In the genomic region with DNA sequence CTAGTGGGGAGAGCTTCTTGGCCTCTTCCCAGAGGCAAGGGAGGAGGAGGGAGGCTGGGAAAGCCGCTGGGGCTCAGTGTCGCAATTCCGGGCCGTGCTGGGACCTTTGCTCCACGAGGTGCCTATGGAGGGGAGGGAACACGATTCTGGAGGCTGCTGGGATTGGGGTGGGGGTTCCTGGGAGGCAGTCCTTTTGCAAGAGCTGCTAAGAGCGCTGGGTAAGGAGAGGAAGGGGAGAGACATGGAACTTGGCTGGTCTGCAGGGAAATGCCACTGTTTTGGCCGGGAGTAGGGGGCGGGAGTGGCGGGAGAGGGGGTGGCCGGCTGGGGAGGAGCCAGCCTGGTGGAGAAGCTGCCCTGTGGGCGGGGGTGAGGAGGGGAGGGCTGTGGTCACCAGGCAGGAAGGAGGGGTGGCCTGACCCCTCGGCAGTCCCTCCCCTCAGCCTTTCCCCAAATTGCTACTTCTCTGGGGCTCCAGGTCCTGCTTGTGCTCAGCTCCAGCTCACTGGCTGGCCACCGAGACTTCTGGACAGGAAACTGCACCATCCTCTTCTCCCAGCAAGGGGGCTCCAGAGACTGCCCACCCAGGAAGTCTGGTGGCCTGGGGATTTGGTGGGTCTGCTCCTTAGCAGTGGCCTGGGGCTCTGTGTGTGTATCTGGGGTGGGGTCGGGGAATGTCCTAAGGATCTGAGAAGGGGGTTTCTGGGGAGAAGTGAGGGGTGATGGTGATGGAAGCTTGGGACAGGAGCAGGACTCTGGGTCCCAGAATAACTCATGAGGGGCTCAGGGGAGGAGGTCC, we compare ENCODE assay signal across 9 cellular contexts. TPM values are rescaled to one million over a fixed set of nuclear protein-coding genes. Genes with fewer than 3 reads are reported as not detected.
DNase-seq lines count a peak whose midpoint lies in the region; TF ChIP-seq lines count a peak whose summit lies in the region.
"Had no signal": no experiment of that assay in that cellular context is flagged by ENCODE, and none has a peak within 500 bp of the region (broad histone marks: within the 10 kb centered on the region; RNA-seq: fewer than 3 reads in every experiment).

A gene (plus strand): TSS at position 479 of the 799 bp plus-strand sequence. CDS start 1,221 bp downstream, outside the sequence.

- H3K27ac Mint-ChIP-seq in activated CD4-positive, alpha-beta T cell treated with anti-CD3 and anti-CD28 coated beads, Interleukin-2, amount 10 ng/mL, durations not matched to agents 24 days and 14 days: no peak within 1 kb of the TSS
- H3K27ac Mint-ChIP-seq: activated naive CD8-positive, alpha-beta T cell had no signal

- peaks cover 2% of the 10 kb centered on the region for H3K36me3 Mint-ChIP-seq in activated CD4-positive, alpha-beta T cell treated with anti-CD3 and anti-CD28 coated beads, Interleukin-2, amount 10 ng/mL, durations not matched to agents 24 days and 14 days (ENCODE audit: low read depth)
- H3K36me3 Mint-ChIP-seq: activated naive CD8-positive, alpha-beta T cell had no signal

- no peaks in the 10 kb centered on the region for H3K27me3 Mint-ChIP-seq in activated CD4-positive, alpha-beta T cell treated with anti-CD3 and anti-CD28 coated beads, Interleukin-2, amount 10 ng/mL, durations not matched to agents 24 days and 14 days
- H3K27me3 Mint-ChIP-seq: activated naive CD8-positive, alpha-beta T cell had no signal

- POLR2A ChIA-PET in RWPE1 (lab: Yijun Ruan, JAX; ENCODE audit: low non-redundant PET): interaction anchor here (0.6 to 0.7 kb wide), 4 partner anchors 9 to 94 kb away, joined by 3 to 4 read pairs (median 3); no protein-coding TSS in a partner anchor

- TF ChIP-seq POLR2A in thyroid gland (IDR thresholded peaks at IDR 0.05): no peak

- H3K4me1 ChIP-seq in ectodermal cell (ENCODE audit: control insufficient read depth, insufficient read depth, low read length) (peaks cover 15% of the 10 kb centered on the region), thyroid gland (peaks cover 14 to 53% of the 10 kb centered on the region in 2 donors)

- intact Hi-C loops in activated CD4-positive, alpha-beta T cell treated with anti-CD3 and anti-CD28 coated beads, Interleukin-2, amount 10 ng/mL, durations not matched to agents 24 days and 14 days (cut with micrococcal nuclease): no loop called here
- intact Hi-C loops in thyroid gland (cut with DNase I): no loop called here

- H3K9me3 Mint-ChIP-seq in activated CD4-positive, alpha-beta T cell treated with anti-CD3 and anti-CD28 coated beads, Interleukin-2, amount 10 ng/mL, durations not matched to agents 24 days and 14 days: no peaks in the 10 kb centered on the region

- peaks cover 11% of the 10 kb centered on the region for H3K4me1 Mint-ChIP-seq in activated CD4-positive, alpha-beta T cell treated with anti-CD3 and anti-CD28 coated beads, Interleukin-2, amount 10 ng/mL, durations not matched to agents 24 days and 14 days

- H3K27ac ChIP-seq in RWPE1: peak within 1 kb of the TSS; percentile 79
- peak within 1 kb of the TSS; percentile 9 for H3K27ac ChIP-seq in ectodermal cell (ENCODE audit: insufficient read depth, low read depth, low read length, poor library complexity, severe bottlenecking)
- H3K27ac ChIP-seq in thyroid gland: peak within 1 kb of the TSS; percentile 73 to 80 (median 76)

- CTCF ChIA-PET in RWPE1 (lab: Yijun Ruan, JAX): interaction anchor here (0.6 to 1.4 kb wide), 4 partner anchors 9 to 203 kb away, joined by 3 to 9 read pairs (median 4); a partner anchor contains a TSS

- TF ChIP-seq CTCF in RWPE1 (conservative IDR thresholded peaks at IDR 0.05; ENCODE audit: low read depth) (0 out of 2 replicates have a peak, but pooled peaks have one; percentile 9), thyroid gland (IDR thresholded peaks at IDR 0.05) (peak in 4 of 6 experiments; percentile 37 to 58 (median 48))

- H3K27me3 ChIP-seq in ectodermal cell (ENCODE audit: control insufficient read depth, insufficient read depth, low read length, poor library complexity, severe bottlenecking) (no peaks in the 10 kb centered on the region), thyroid gland (no peaks in the 10 kb centered on the region)

- H3K4me3 ChIP-seq in ectodermal cell (ENCODE audit: insufficient read depth, low read depth, low read length): peak within 1 kb of the TSS; percentile 5
- H3K4me3 ChIP-seq in thyroid gland (replicated peaks in 1 of 3): peak within 1 kb of the TSS in 2 of 3 donors; percentile 15 to 20

- DNase-seq in activated CD4-positive, alpha-beta T cell treated with anti-CD3 and anti-CD28 coated beads, Interleukin-2, amount 10 ng/mL, durations not matched to agents 24 days and 14 days: no peak
- no peak for DNase-seq in activated CD4-positive, alpha-beta T cell treated with anti-CD3 and anti-CD28 coated beads, Interleukin-2, amount 50 U/mL, for 1 hour
- peak; percentile 41 for DNase-seq in RWPE1 (ENCODE audit: low spot score)
- DNase-seq in lung microvascular endothelial cell (ENCODE audit: low read depth in 2 of 2): peak; percentile 46 to 63
- DNase-seq in thyroid gland: peak; percentile 72 to 77
- no peak for DNase-seq in stimulated activated CD4-positive, alpha-beta T cell treated with anti-CD3 and anti-CD28 coated beads, Interleukin-12 subunit alpha, Interleukin-12 subunit beta, amount 100 ng/mL, for 4 hours
- no peak for DNase-seq in RKO (ENCODE audit: low spot score)

- 14 to 16% methylated on average over 15 of the region's 15 CpGs for WGBS in ectodermal cell, 2 experiments
- 7 to 8% methylated on average over 10 to 12 of the region's 15 CpGs for WGBS in thyroid gland, 2 donors

- no peak within 1 kb of the TSS for H3K4me3 Mint-ChIP-seq in activated CD4-positive, alpha-beta T cell treated with anti-CD3 and anti-CD28 coated beads, Interleukin-2, amount 10 ng/mL, durations not matched to agents 24 days and 14 days
- H3K4me3 Mint-ChIP-seq: activated naive CD8-positive, alpha-beta T cell had no signal

- H3K36me3 ChIP-seq in ectodermal cell (ENCODE audit: control insufficient read depth, insufficient read depth, low read length) (no peaks in the 10 kb centered on the region), thyroid gland (no peaks in the 10 kb centered on the region)

- H3K9me3 ChIP-seq in ectodermal cell (ENCODE audit: control insufficient read depth, low read length): no peaks in the 10 kb centered on the region
- no peaks in the 10 kb centered on the region for H3K9me3 ChIP-seq in thyroid gland

RNA-seq across cellular contexts. Expression of the gene that starts here (rescaled TPM):
- 7.6 and 15.4 TPM in 2 replicates for total RNA-seq in activated CD4-positive, alpha-beta T cell treated with anti-CD3 and anti-CD28 coated beads, Interleukin-2, amount 10 ng/mL, durations not matched to agents 24 days and 14 days
- 31.3 TPM for polyA plus RNA-seq in ectodermal cell (2013, experiment 1 of 4)
- 29.7 TPM for polyA plus RNA-seq in ectodermal cell (2013, experiment 2 of 4)
- 25.6 TPM for polyA plus RNA-seq in ectodermal cell (2013, experiment 3 of 4)
- polyA plus RNA-seq in ectodermal cell (2013, experiment 4 of 4): 27.7 TPM
- total RNA-seq in lung microvascular endothelial cell (22.7 and 29.8 TPM in 2 replicates), thyroid gland (10 to 100 TPM; 27.5 to 58.3 (median 42.5) TPM)

Comparison
In these comparisons a context has a peak if more than half of its experiments do, and no peak if none do; other contexts are left out.
1. DNase-seq: peak in RWPE1 (single experiment), lung microvascular endothelial cell (2 of 2) and thyroid gland (2 of 2); none in activated CD4-positive, alpha-beta T cell treated with anti-CD3 and anti-CD28 coated beads, Interleukin-2, amount 10 ng/mL, durations not matched to agents 24 days and 14 days (single experiment), activated CD4-positive, alpha-beta T cell treated with anti-CD3 and anti-CD28 coated beads, Interleukin-2, amount 50 U/mL, for 1 hour (single experiment), stimulated activated CD4-positive, alpha-beta T cell treated with anti-CD3 and anti-CD28 coated beads, Interleukin-12 subunit alpha, Interleukin-12 subunit beta, amount 100 ng/mL, for 4 hours (single experiment) and RKO (single experiment).
2. H3K27ac ChIP-seq: peak in every context shown above with its lines; median percentile 79 in RWPE1; 76 in thyroid gland; 9 in ectodermal cell.